18 cellular contexts compared by ENCODE assay signal in genomic region chr18:36610716-36611115, GRCh38.
"Had no signal": no experiment of that assay in that cellular context is flagged by ENCODE, and none has a peak within 500 bp of the region (broad histone marks: within the 10 kb centered on the region; RNA-seq: fewer than 3 reads in every experiment).

No MANE protein-coding gene starts in this region.

- H3K4me3 ChIP-seq: colonic mucosa, gastroesophageal sphincter, lung, mucosa of descending colon, sigmoid colon had no signal

- ATAC-seq: activated CD4-positive, alpha-beta T cell treated with anti-CD3 and anti-CD28 coated beads for 36 hours; activated CD8-positive, alpha-beta T cell treated with anti-CD3 and anti-CD28 coated beads for 36 hours; activated T-cell treated with anti-CD3 and anti-CD28 coated beads, Interleukin-2, amount 50 U/mL, for 72 hours; gastroesophageal sphincter; mucosa of descending colon; naive thymus-derived CD8-positive, alpha-beta T cell had no signal

- H3K9me3 ChIP-seq: colonic mucosa, gastroesophageal sphincter, mucosa of descending colon, sigmoid colon had no signal

- H3K27ac ChIP-seq: colonic mucosa, gastroesophageal sphincter, sigmoid colon had no signal

- H3K36me3 ChIP-seq: colonic mucosa, sigmoid colon had no signal

- DNase-seq: activated CD4-positive, alpha-beta T cell treated with anti-CD3 and anti-CD28 coated beads for 36 hours; activated CD8-positive, alpha-beta memory T cell treated with anti-CD3 and anti-CD28 coated beads, Interleukin-2, amount 50 U/mL, for 4 hours; activated CD8-positive, alpha-beta T cell treated with anti-CD3 and anti-CD28 coated beads for 36 hours; activated naive CD4-positive, alpha-beta T cell treated with anti-CD3 and anti-CD28 coated beads, Interleukin-2, amount 10 ng/mL, durations not matched to agents 7 days and 5 days; activated T-cell treated with anti-CD3 and anti-CD28 coated beads, Interleukin-2, amount 50 U/mL, for 72 hours; caudate nucleus; colonic mucosa; effector CD4-positive, alpha-beta T cell; mucosa of descending colon; naive thymus-derived CD8-positive, alpha-beta T cell; occipital lobe; sigmoid colon; stimulated activated CD4-positive, alpha-beta T cell treated with anti-CD3 and anti-CD28 coated beads, Interleukin-12 subunit alpha, Interleukin-12 subunit beta, amount 100 ng/mL, for 4 hours; stimulated activated naive CD4-positive, alpha-beta T cell; substantia nigra; T-helper 9 cell had no signal

- H3K4me1 ChIP-seq: colonic mucosa, gastroesophageal sphincter, sigmoid colon had no signal

- H3K27me3 ChIP-seq: colonic mucosa, gastroesophageal sphincter, sigmoid colon had no signal
